Comparison of ENCODE assay signal across 9 cellular contexts in the genomic region with DNA sequence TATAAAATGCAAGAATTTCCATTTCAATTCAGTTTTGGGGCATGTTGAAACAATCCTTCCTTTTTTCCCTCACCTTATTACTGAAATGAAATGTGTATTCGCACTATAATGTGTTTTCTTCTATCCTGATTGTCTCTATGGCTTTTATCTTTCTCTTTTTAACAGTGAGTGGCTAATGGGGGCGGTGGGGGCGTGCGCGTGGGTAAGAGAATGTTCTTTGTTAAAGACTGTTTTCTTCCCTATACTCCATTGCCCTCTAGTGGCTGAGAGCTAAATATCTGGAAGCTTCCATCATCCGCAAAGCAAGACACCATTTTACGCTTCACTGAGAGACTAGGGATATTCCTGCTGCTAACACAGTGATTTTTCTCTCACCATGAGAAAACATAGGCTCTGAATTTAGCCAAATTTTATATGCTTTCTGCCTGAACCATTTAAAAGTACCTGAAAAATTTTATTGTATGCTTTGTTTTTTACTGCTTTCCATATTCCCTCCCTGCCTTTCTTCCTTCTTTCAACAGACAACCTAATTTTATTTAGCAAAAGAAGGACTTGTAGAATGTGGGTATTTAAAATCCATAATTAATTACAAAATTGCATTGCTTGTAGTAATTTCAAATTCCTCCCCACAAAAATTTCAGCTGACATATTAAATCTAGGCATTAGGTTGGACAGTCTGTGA.
DNase-seq lines count a peak whose midpoint lies in the region; FAIRE-seq and TF ChIP-seq lines count a peak whose summit lies in the region.
"Had no signal": no experiment of that assay in that cellular context is flagged by ENCODE, and none has a peak within 500 bp of the region (broad histone marks: within the 10 kb centered on the region; RNA-seq: fewer than 3 reads in every experiment).

No MANE protein-coding gene starts in this region.

- intact Hi-C loops in spleen (cut with DNase I; ENCODE audit: low total_unique reads) = no loop called here

- H3K9me3 ChIP-seq in spleen = no peaks in the 10 kb centered on the region

- H3K27ac ChIP-seq in spleen = no peak overlapping the region

- TF ChIP-seq CTCF in LNCaP clone FGC (IDR thresholded peaks at IDR 0.05; ENCODE audit: control insufficient read depth, extremely low read depth, insufficient read depth) = peak; percentile 85
- TF ChIP-seq CTCF in spleen (IDR thresholded peaks at IDR 0.05 in 8 of 11, conservative IDR thresholded peaks at IDR 0.05 in 3 of 11) = peak in 10 of 11 experiments; percentile 34 to 72 (median 64)

- no peaks in the 10 kb centered on the region for H3K36me3 ChIP-seq in spleen

- H3K4me3 ChIP-seq in LNCaP clone FGC (ENCODE audit: low read depth, low read length) (no peak overlapping the region), spleen (no peak overlapping the region)

- no peaks in the 10 kb centered on the region for H3K27me3 ChIP-seq in spleen (replicated peaks in 1 of 7)

- H3K4me1 ChIP-seq in spleen = peaks cover 0 to 8% (median 3%) of the 10 kb centered on the region in 6 donors

- peak; percentile 55 for FAIRE-seq in H54 (lab: Jason Lieb, UNC)

- H3K27me3 Mint-ChIP-seq in immature natural killer cell (ENCODE audit: low read depth in 3 of 3) = peaks cover 0 to 4% (median 0%) of the 10 kb centered on the region in 3 donors
- H3K27me3 Mint-ChIP-seq: CD8-positive, alpha-beta memory T cell had no signal

- WGBS in spleen, 5 donors = 9 to 15% (median 9%) methylated on average over 7 of the region's 7 CpGs

- H3K4me1 Mint-ChIP-seq in immature natural killer cell = peaks cover 0 to 6% of the 10 kb centered on the region in 2 donors

- TF ChIP-seq POLR2A in H54 (IDR thresholded peaks at IDR 0.05; ENCODE audit: low read depth, low read length) = no peak
- TF ChIP-seq POLR2A in spleen (IDR thresholded peaks at IDR 0.05) = no peak

- in situ Hi-C loops in T47D (cut with HindIII; ENCODE audit: low pct_unique_long_range_greater_than_20kb, low sequenced_read_pairs) = no loop called here

- H3K36me3 Mint-ChIP-seq in immature natural killer cell = no peaks in the 10 kb centered on the region
- H3K36me3 Mint-ChIP-seq: CD8-positive, alpha-beta memory T cell had no signal

- H3K27ac Mint-ChIP-seq in immature natural killer cell = no peak overlapping the region
- H3K27ac Mint-ChIP-seq: CD8-positive, alpha-beta memory T cell had no signal

- DNase-seq in NCI-H2107 treated with DMSO at 0.1 percent for 48 hours (lab: John Stamatoyannopoulos, UW; ENCODE audit: unreplicated experiment) (peak; percentile 55), NCI-H2107 (lab: John Stamatoyannopoulos, UW) (no peak), H54 (ENCODE audit: insufficient read length, low spot score) (peak; percentile 1), LNCaP clone FGC (ENCODE audit: low read depth) (no peak), RPMI8226 (peak; percentile 44), T47D (ENCODE audit: low read depth in 1 of 2, low spot score in 1 of 2) (peak; percentile 4 to 73), immature natural killer cell (peak in 2 of 3 donors; percentile 1 to 2), spleen (no peak)

- H3K4me3 Mint-ChIP-seq in immature natural killer cell = peak overlapping the region in 1 of 5 donors; percentile 1
- H3K4me3 Mint-ChIP-seq: CD8-positive, alpha-beta memory T cell had no signal

- peaks cover 0 to 5% (median under 1%) of the 10 kb centered on the region in 6 donors for H3K9me3 Mint-ChIP-seq in immature natural killer cell
- H3K9me3 Mint-ChIP-seq: CD8-positive, alpha-beta memory T cell had no signal

Comparison
In these comparisons a context has a peak if more than half of its experiments do, and no peak if none do; other contexts are left out.
1. DNase-seq: peak in NCI-H2107 treated with DMSO at 0.1 percent for 48 hours (single experiment), H54 (single experiment), RPMI8226 (single experiment), T47D (2 of 2) and immature natural killer cell (2 of 3); none in NCI-H2107 (single experiment), LNCaP clone FGC (single experiment) and spleen (single experiment).